In the genomic region with DNA sequence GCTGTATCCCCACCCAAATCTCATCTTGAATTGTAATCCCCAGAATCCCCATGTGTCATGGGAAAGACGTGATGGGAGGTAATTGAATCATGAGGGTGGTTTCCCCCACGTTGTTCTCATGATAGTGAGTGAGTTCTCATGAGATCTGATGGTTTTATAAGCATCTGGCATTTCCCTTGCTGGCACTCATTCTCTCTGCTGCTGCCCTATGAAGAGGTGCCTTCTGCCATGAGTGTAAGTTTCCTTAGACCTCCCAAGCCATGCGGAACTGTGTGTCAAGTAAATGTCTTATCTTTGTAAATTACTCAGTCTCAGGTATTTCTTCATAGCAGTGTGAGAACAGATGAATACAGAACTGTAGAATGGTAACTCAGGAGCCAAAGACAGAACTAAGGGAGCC, we compare ENCODE assay signal across 3 cellular contexts. TPM values are rescaled to one million over a fixed set of nuclear protein-coding genes. Genes with fewer than 3 reads are reported as not detected.
"Had no signal": no experiment of that assay in that cellular context is flagged by ENCODE, and none has a peak within 500 bp of the region (broad histone marks: within the 10 kb centered on the region; RNA-seq: fewer than 3 reads in every experiment).

No MANE protein-coding gene starts in this region.

RNA-seq across cellular contexts. Expression of a gene that starts 5.3 kb away (rescaled TPM):
- total RNA-seq: cardiac muscle cell, IMR-90, Right ventricle myocardium inferior had no signal
- polyA plus RNA-seq: cardiac muscle cell, IMR-90 had no signal
